8 cellular contexts compared by ENCODE assay signal in genomic region chr3:185353823-185354614, GRCh38.
DNase-seq lines count a peak whose midpoint lies in the region; ATAC-seq lines count a peak whose summit lies in the region.

No MANE protein-coding gene starts in this region.

- no peaks in the 10 kb centered on the region for H3K27me3 ChIP-seq in adipocyte (replicated peaks; ENCODE audit: control insufficient read depth, insufficient read depth, low read length)

- H3K9ac ChIP-seq in adipocyte (ENCODE audit: low read length), result no peak overlapping the region

- H3K4me3 ChIP-seq in adipocyte (ENCODE audit: low read length), result no peak overlapping the region

- H3K36me3 ChIP-seq in adipocyte (ENCODE audit: control insufficient read depth, insufficient read depth, low read length, severe bottlenecking), result no peaks in the 10 kb centered on the region

- no peaks in the 10 kb centered on the region for H3K9me3 ChIP-seq in adipocyte (ENCODE audit: control insufficient read depth, low read length)

- ATAC-seq in HG02884 (IDR thresholded peaks at IDR 0.05; ENCODE audit: unreplicated experiment), result peak; percentile 98

- no peaks in the 10 kb centered on the region for H3K4me1 ChIP-seq in adipocyte (ENCODE audit: control insufficient read depth, insufficient read depth, low read length)

- peak; percentile 57 for DNase-seq in NK-92 treated with Interleukin-12 subunit alpha and Interleukin-12 subunit beta, amount 100 ng/mL, for 24 hours (lab: John Stamatoyannopoulos, UW)
- DNase-seq in NK-92 (lab: John Stamatoyannopoulos, UW; ENCODE audit: unreplicated experiment), result no peak
- peak; percentile 87 for DNase-seq in NCI-H1436 (lab: John Stamatoyannopoulos, UW)
- DNase-seq in SKM-1 (lab: John Stamatoyannopoulos, UW; ENCODE audit: unreplicated experiment), result peak; percentile 90
- peak; percentile 44 for DNase-seq in adipocyte (ENCODE audit: low read depth)
- peak; percentile 95 for DNase-seq in iPS DF 19.7 (ENCODE audit: low read depth, low spot score)
- DNase-seq in stimulated activated CD4-positive, alpha-beta T cell treated with anti-CD3 and anti-CD28 coated beads, Interleukin-15, amount 100 ng/mL, for 48 hours (ENCODE audit: low read depth in 2 of 2), result peak; percentile 67 to 72
